In the genomic region with DNA sequence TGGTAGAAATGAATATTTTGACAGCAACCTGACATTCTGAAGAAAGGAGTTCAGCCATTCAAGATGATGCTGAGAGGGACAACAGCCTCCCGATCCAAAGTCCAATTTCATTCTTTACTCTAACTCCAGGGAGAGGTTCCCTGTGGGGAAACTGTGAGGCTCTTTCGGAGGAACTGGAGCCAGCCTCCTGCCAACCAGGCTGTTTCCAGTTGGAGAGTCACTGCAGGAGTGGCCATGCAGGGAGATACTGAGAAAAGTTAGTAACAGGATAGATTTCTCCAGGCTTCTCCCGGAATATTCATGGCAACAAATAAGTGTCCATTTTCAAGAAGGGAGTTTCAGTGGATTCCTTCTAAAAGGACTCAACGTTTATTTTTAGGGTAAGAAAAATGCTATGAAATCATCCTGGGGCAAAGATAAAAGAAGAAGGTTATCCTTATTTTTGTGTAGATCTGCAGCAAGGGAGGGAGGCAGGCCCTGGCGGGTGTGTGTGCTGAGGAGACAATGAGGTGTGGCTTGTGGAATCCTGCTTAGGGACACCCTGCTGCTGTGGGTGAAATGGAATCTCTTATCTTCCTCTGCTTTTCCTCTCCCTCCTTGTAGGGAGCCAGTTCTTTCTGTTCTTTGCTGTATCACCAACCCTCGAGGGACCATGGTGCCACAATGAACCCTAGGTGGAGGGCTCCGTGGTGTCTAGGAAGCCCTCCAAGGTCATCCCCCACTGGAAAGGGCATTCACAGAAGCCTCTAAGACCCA, we compare ENCODE assay signal across 18 cellular contexts. TPM values are rescaled to one million over a fixed set of nuclear protein-coding genes. Genes with fewer than 3 reads are reported as not detected.
"Had no signal": no experiment of that assay in that cellular context is flagged by ENCODE, and none has a peak within 500 bp of the region (broad histone marks: within the 10 kb centered on the region; RNA-seq: fewer than 3 reads in every experiment).

No MANE protein-coding gene starts in this region.

- H3K4me3 Mint-ChIP-seq: activated CD4-positive, alpha-beta T cell treated with anti-CD3 and anti-CD28 coated beads, Interleukin-2, amount 10 ng/mL, durations not matched to agents 7 days and 5 days; activated naive CD8-positive, alpha-beta T cell treated with anti-CD3 and anti-CD28 coated beads, Interleukin-2, amount 10 ng/mL, durations not matched to agents 7 days and 5 days; effector memory CD8-positive, alpha-beta T cell; T-helper 2 cell treated with Interferon-gamma antibody and Interleukin-4, amounts not matched to agents 5 μg/mL and 100 μg/mL, for 36 hours had no signal

- H3K4me1 Mint-ChIP-seq: activated CD4-positive, alpha-beta T cell treated with anti-CD3 and anti-CD28 coated beads, Interleukin-2, amount 10 ng/mL, durations not matched to agents 7 days and 5 days; activated naive CD8-positive, alpha-beta T cell treated with anti-CD3 and anti-CD28 coated beads, Interleukin-2, amount 10 ng/mL, durations not matched to agents 7 days and 5 days had no signal

- DNase-seq: activated CD4-positive, alpha-beta T cell treated with anti-CD3 and anti-CD28 coated beads, Interleukin-2, amount 10 ng/mL, durations not matched to agents 7 days and 5 days; activated CD4-positive, CD25-positive, alpha-beta regulatory T cell; activated CD8-positive, alpha-beta memory T cell treated with anti-CD3 and anti-CD28 coated beads for 24 hours; activated naive CD8-positive, alpha-beta T cell treated with anti-CD3 and anti-CD28 coated beads, Interleukin-2, amount 10 ng/mL, durations not matched to agents 7 days and 5 days; anterior cingulate cortex; brain microvascular endothelial cell; dermis blood vessel endothelial cell; effector memory CD8-positive, alpha-beta T cell; foreskin melanocyte; naive B cell; stimulated activated CD4-positive, alpha-beta T cell treated with anti-CD3 and anti-CD28 coated beads, Interleukin-1b, Interleukin-23, amount 100 ng/mL, for 48 hours had no signal

- H3K9me3 Mint-ChIP-seq: activated CD4-positive, alpha-beta T cell treated with anti-CD3 and anti-CD28 coated beads, Interleukin-2, amount 10 ng/mL, durations not matched to agents 7 days and 5 days; effector memory CD8-positive, alpha-beta T cell; naive B cell; T-helper 2 cell treated with Interferon-gamma antibody and Interleukin-4, amounts not matched to agents 5 μg/mL and 100 μg/mL, for 36 hours had no signal

- H3K27me3 Mint-ChIP-seq: naive B cell had no signal

- H3K36me3 ChIP-seq: brain microvascular endothelial cell, neutrophil, thoracic aorta had no signal

- H3K27ac ChIP-seq: brain microvascular endothelial cell, epithelial cell of prostate, neutrophil, thoracic aorta had no signal

- H3K9me3 ChIP-seq: neutrophil, thoracic aorta had no signal

- H3K27ac Mint-ChIP-seq: activated CD4-positive, alpha-beta T cell treated with anti-CD3 and anti-CD28 coated beads, Interleukin-2, amount 10 ng/mL, durations not matched to agents 7 days and 5 days; activated naive CD8-positive, alpha-beta T cell treated with anti-CD3 and anti-CD28 coated beads, Interleukin-2, amount 10 ng/mL, durations not matched to agents 7 days and 5 days; effector memory CD8-positive, alpha-beta T cell; T-helper 2 cell treated with Interferon-gamma antibody and Interleukin-4, amounts not matched to agents 5 μg/mL and 100 μg/mL, for 36 hours had no signal

- H3K36me3 Mint-ChIP-seq: activated naive CD8-positive, alpha-beta T cell treated with anti-CD3 and anti-CD28 coated beads, Interleukin-2, amount 10 ng/mL, durations not matched to agents 7 days and 5 days had no signal

- H3K4me3 ChIP-seq: lung, thoracic aorta had no signal

- H3K27me3 ChIP-seq: brain microvascular endothelial cell, neutrophil had no signal

RNA-seq across cellular contexts. Expression of gene KLHL14, which starts 18.1 kb away (rescaled TPM):
- total RNA-seq: activated CD4-positive, alpha-beta T cell treated with anti-CD3 and anti-CD28 coated beads, Interleukin-2, amount 10 ng/mL, durations not matched to agents 7 days and 5 days; activated naive CD8-positive, alpha-beta T cell treated with anti-CD3 and anti-CD28 coated beads, Interleukin-2, amount 10 ng/mL, durations not matched to agents 7 days and 5 days; chondrocyte; fibroblast of lung had no signal
- polyA plus RNA-seq: fibroblast of lung had no signal
